1 cellular context compared by ENCODE assay signal in genomic region chr1:32351859-32352745, GRCh38.
A peak's percentile ranks its signal among the peaks of the same experiment; 100 is the strongest.
TF ChIP-seq lines count a peak whose summit lies in the region.

No MANE protein-coding gene starts in this region.

TF ChIP-seq in K562, 482 proteins besides CTCF, POLR2A, EP300 and RAD21 (continues in another document):
- TF ChIP-seq ZNF740 (CRISPR knock-in tag; IDR thresholded peaks at IDR 0.05): 0 out of 2 replicates have a peak, but pooled peaks have one; percentile 62
- no peak for TF ChIP-seq ZNF740 (tag; IDR thresholded peaks at IDR 0.05)
- TF ChIP-seq THRB (CRISPR knock-in tag; conservative IDR thresholded peaks at IDR 0.05): 0 out of 2 replicates have a peak, but pooled peaks have one; percentile 32
- no peak for TF ChIP-seq ZNF217 (CRISPR knock-in tag; IDR thresholded peaks at IDR 0.05)
- no peak for TF ChIP-seq HNRNPLL (IDR thresholded peaks at IDR 0.05; ENCODE audit: low read depth, low read length, poor library complexity, severe bottlenecking)
- no peak for TF ChIP-seq SMARCB1 (IDR thresholded peaks at IDR 0.05; ENCODE audit: insufficient read length, low read depth)
- peak; percentile 37 for TF ChIP-seq ZNF592 (IDR thresholded peaks at IDR 0.05)
- no peak for TF ChIP-seq ZNF274 (IDR thresholded peaks at IDR 0.05; ENCODE audit: borderline replicate concordance, low read depth, low read length)
- TF ChIP-seq XRCC5 (IDR thresholded peaks at IDR 0.05; ENCODE audit: low read depth, low read length): no peak
- no peak; the same call in 1 of the 2 replicates for TF ChIP-seq ETS1 (conservative IDR thresholded peaks at IDR 0.05; ENCODE audit: control insufficient read depth, low read depth, low read length)
- no peak for TF ChIP-seq ELF1 (tag; IDR thresholded peaks at IDR 0.05)
- no peak for TF ChIP-seq DACH1 (IDR thresholded peaks at IDR 0.05; ENCODE audit: partially characterized antibody)
- TF ChIP-seq PBX2 (CRISPR knock-in tag; IDR thresholded peaks at IDR 0.05; ENCODE audit: low read depth): no peak
- no peak for TF ChIP-seq PBX2 (tag; conservative IDR thresholded peaks at IDR 0.05; ENCODE audit: low read depth)
- TF ChIP-seq ZC3H4 (CRISPR knock-in tag; IDR thresholded peaks at IDR 0.05; ENCODE audit: borderline replicate concordance): peak; percentile 76; the same call in 1 of the 2 replicates
- TF ChIP-seq BRCA1 (IDR thresholded peaks at IDR 0.05): no peak
- 0 out of 2 replicates have a peak, but pooled peaks have one; percentile 59 for TF ChIP-seq BRCA1 (CRISPR knock-in tag; IDR thresholded peaks at IDR 0.05)
- 0 out of 2 replicates have a peak, but pooled peaks have one; percentile 12 for TF ChIP-seq ARID1B (IDR thresholded peaks at IDR 0.05)
- TF ChIP-seq U2AF2 (optimal IDR thresholded peaks at IDR 0.05; ENCODE audit: low read depth, low read length): no peak
- TF ChIP-seq NELFE (IDR thresholded peaks at IDR 0.05; ENCODE audit: insufficient read depth, insufficient read length): no peak
- TF ChIP-seq LARP7 (IDR thresholded peaks at IDR 0.05): no peak
- no peak for TF ChIP-seq OTX1 (CRISPR knock-in tag; IDR thresholded peaks at IDR 0.05)
- no peak for TF ChIP-seq ESRRB (CRISPR knock-in tag; IDR thresholded peaks at IDR 0.05; ENCODE audit: borderline replicate concordance)
- TF ChIP-seq FOXP4 (CRISPR knock-in tag; IDR thresholded peaks at IDR 0.05; ENCODE audit: borderline replicate concordance): peak; percentile 74; the same call in 1 of the 2 replicates
- no peak for TF ChIP-seq CBFB (CRISPR knock-in tag; IDR thresholded peaks at IDR 0.05)
- no peak for TF ChIP-seq ZKSCAN8 (CRISPR knock-in tag; IDR thresholded peaks at IDR 0.05)
- no peak for TF ChIP-seq NCOA2 (IDR thresholded peaks at IDR 0.05; ENCODE audit: partially characterized antibody in 2 of 2)
- peak in 1 of 2 experiments; percentile 41; a peak in 1 of 4 replicates for TF ChIP-seq HDAC1 (IDR thresholded peaks at IDR 0.05)
- no peak for TF ChIP-seq KLF6 (CRISPR knock-in tag; IDR thresholded peaks at IDR 0.05; ENCODE audit: borderline replicate concordance)
- TF ChIP-seq CREM (IDR thresholded peaks at IDR 0.05; ENCODE audit: low read depth): no peak
- TF ChIP-seq KAT8 (IDR thresholded peaks at IDR 0.05; ENCODE audit: low read depth): no peak
- no peak for TF ChIP-seq ATF3 (IDR thresholded peaks at IDR 0.05)
- TF ChIP-seq ATF3 (CRISPR knock-in tag; conservative IDR thresholded peaks at IDR 0.05): no peak
- TF ChIP-seq RERE (CRISPR knock-in tag; IDR thresholded peaks at IDR 0.05; ENCODE audit: borderline replicate concordance): no peak
- TF ChIP-seq TRIM25 (IDR thresholded peaks at IDR 0.05; ENCODE audit: borderline replicate concordance): 0 out of 2 replicates have a peak, but pooled peaks have one; percentile 29
- peak; percentile 31; the same call in 1 of the 2 replicates for TF ChIP-seq CTBP1 (IDR thresholded peaks at IDR 0.05; ENCODE audit: borderline replicate concordance)
- no peak for TF ChIP-seq LCOR (CRISPR knock-in tag; IDR thresholded peaks at IDR 0.05)
- no peak for TF ChIP-seq ZNF184 (CRISPR knock-in tag; IDR thresholded peaks at IDR 0.05)
- no peak; the same call in 1 of the 2 replicates for TF ChIP-seq HDAC2 (IDR thresholded peaks at IDR 0.05)
